10 cellular contexts compared by ENCODE assay signal in the genomic region with DNA sequence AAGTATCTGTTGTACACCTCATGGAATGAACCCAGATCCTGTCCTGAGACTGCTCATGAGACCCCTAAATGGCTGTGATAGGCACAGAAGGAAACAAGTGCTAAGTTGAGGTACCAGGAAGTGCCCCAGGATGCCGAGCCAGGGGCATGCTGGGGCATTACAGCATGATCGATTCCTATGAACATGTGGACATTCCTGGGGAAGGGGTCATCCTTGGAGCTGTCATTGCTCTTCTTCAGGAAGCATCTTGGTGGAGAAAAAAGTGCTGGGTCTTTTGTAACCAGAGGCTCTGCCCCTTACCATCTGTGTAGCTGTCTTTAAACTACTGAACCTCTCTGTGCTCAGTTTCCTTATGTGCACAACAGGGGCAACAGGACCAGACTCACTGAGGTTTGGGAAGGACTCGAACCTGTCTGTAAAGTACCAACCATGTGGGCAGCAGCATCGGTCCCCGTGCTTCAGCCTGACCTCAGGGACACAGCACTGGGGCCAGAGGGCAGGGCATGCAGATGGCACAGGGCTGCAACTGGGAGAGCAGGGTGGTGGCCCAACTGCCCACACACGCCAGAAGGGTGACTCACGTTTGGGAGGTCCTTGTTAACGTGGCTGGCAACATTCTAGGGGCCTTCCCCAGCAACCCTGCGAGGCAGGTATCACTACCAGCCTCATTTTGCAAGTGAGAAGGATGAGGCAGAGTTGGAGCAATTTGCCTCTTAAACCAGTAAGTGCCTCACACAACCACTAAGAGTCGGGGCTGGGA.
A peak's percentile ranks its signal among the peaks of the same experiment; 100 is the strongest.
DNase-seq lines count a peak whose midpoint lies in the region; ATAC-seq and TF ChIP-seq lines count a peak whose summit lies in the region.
"Had no signal": no experiment of that assay in that cellular context is flagged by ENCODE, and none has a peak within 500 bp of the region (broad histone marks: within the 10 kb centered on the region; RNA-seq: fewer than 3 reads in every experiment).

No MANE protein-coding gene starts in this region.

- peak overlapping the region; percentile 53 for H3K9ac ChIP-seq in mammary epithelial cell (ENCODE audit: insufficient read depth, low read length)

- H3K4me1 ChIP-seq in mammary epithelial cell (ENCODE audit: insufficient read depth, low read length) = peaks cover 46% of the 10 kb centered on the region

- peak overlapping the region; percentile 52 for H2AFZ ChIP-seq in mammary epithelial cell (ENCODE audit: low read depth, low read length)

- peak overlapping the region; percentile 55 for H3K4me2 ChIP-seq in mammary epithelial cell (ENCODE audit: insufficient read depth, low read depth, low read length)

- H3K4me3 Mint-ChIP-seq in nephron progenitor cell = no peak overlapping the region

- peaks cover 5% of the 10 kb centered on the region for H3K27me3 Mint-ChIP-seq in nephron progenitor cell (ENCODE audit: low read depth, poor library complexity)

- no TSS peak for BruUV-seq in mammary epithelial cell (replicated peaks; lab: Mats Ljungman, UMichigan)

- no peaks in the 10 kb centered on the region for H3K36me3 ChIP-seq in mammary epithelial cell (ENCODE audit: insufficient read depth, low read length)

- peak overlapping the region; percentile 74 for H3K27ac ChIP-seq in mammary epithelial cell (ENCODE audit: insufficient read depth, low read depth, low read length)
- H3K27ac ChIP-seq: WERI-Rb-1 had no signal

- intact Hi-C loops in mammary epithelial cell (cut with micrococcal nuclease) = no loop called here

- ATAC-seq in HG03469 (IDR thresholded peaks at IDR 0.05; ENCODE audit: unreplicated experiment) = no peak

- H3K79me2 ChIP-seq in mammary epithelial cell (ENCODE audit: insufficient read depth, low read length) = no peaks in the 10 kb centered on the region

- TF ChIP-seq CTCF in mammary epithelial cell (conservative IDR thresholded peaks at IDR 0.05 in 1 of 2, IDR thresholded peaks at IDR 0.05 in 1 of 2; ENCODE audit: extremely low read depth in 1 of 2, insufficient read depth in 1 of 2, low read depth in 1 of 2, low read length in 2 of 2) (no peak), nephron progenitor cell (IDR thresholded peaks at IDR 0.05) (no peak)

- in situ Hi-C loops in mammary epithelial cell (cut with MboI; ENCODE audit: low sequenced_read_pairs in 2 of 2) (no loop called here), G401 (cut with HindIII; ENCODE audit: low sequenced_read_pairs) (no loop called here)

- no peak overlapping the region for H3K4me3 ChIP-seq in mammary epithelial cell (replicated peaks in 1 of 3; ENCODE audit: insufficient read depth in 1 of 3, low read depth in 2 of 3, low read length in 3 of 3)

- no peaks in the 10 kb centered on the region for H3K9me3 ChIP-seq in mammary epithelial cell (replicated peaks; ENCODE audit: insufficient read depth, low read length)

- H4K20me1 ChIP-seq in mammary epithelial cell (ENCODE audit: insufficient read depth, low read length) = no peaks in the 10 kb centered on the region

- 3% methylated on average over 9 of the region's 10 CpGs for WGBS in mammary epithelial cell (ENCODE audit: low coverage, missing lambda C conversion rate)

- no peaks in the 10 kb centered on the region for H3K27me3 ChIP-seq in mammary epithelial cell (ENCODE audit: insufficient read depth, low read length)

- H3K4me1 Mint-ChIP-seq in nephron progenitor cell = peaks cover 29% of the 10 kb centered on the region

- CTCF ChIA-PET in mammary epithelial cell (lab: Charles Lee; ENCODE audit: low non-redundant PET) = no interaction called here

- H3K27ac Mint-ChIP-seq in nephron progenitor cell = no peak overlapping the region

- H3K36me3 Mint-ChIP-seq in nephron progenitor cell (ENCODE audit: low read depth) = no peaks in the 10 kb centered on the region

- H3K9me3 Mint-ChIP-seq in nephron progenitor cell = no peaks in the 10 kb centered on the region

- dilution Hi-C loops in mammary epithelial cell (cut with HindIII; ENCODE audit: low sequenced_read_pairs) = no loop called here

- DNase-seq in GM03348 (ENCODE audit: low spot score) (peak; percentile 52), RPMI7951 (ENCODE audit: low read depth) (peak; percentile 76), mammary epithelial cell (peak; percentile 93), nephron progenitor cell (no peak), G401 (ENCODE audit: low spot score) (no peak), NCI-H1417 treated with DMSO at 0.1 percent for 48 hours (lab: John Stamatoyannopoulos, UW) (no peak)
- peak in 3 of 4 experiments; percentile 22 to 53 (median 33) for DNase-seq in stimulated activated CD4-positive, alpha-beta T cell treated with anti-CD3 and anti-CD28 coated beads, Interleukin-1b, Interleukin-23, amount 100 ng/mL, for 24 hours (ENCODE audit: low read depth in 4 of 4, low spot score in 1 of 4)
- DNase-seq: GF-D8, WERI-Rb-1 had no signal

Comparison
In these comparisons a context has a peak if more than half of its experiments do, and no peak if none do; other contexts are left out.
1. DNase-seq: peak in GM03348 (single experiment), RPMI7951 (single experiment), mammary epithelial cell (single experiment) and stimulated activated CD4-positive, alpha-beta T cell treated with anti-CD3 and anti-CD28 coated beads, Interleukin-1b, Interleukin-23, amount 100 ng/mL, for 24 hours (3 of 4); none in nephron progenitor cell (single experiment), G401 (single experiment) and NCI-H1417 treated with DMSO at 0.1 percent for 48 hours (single experiment).